ENCODE assay signal across 32 cellular contexts in genomic region chr11:64073542-64073941, GRCh38. TPM values are rescaled to one million over a fixed set of nuclear protein-coding genes. Genes with fewer than 3 reads are reported as not detected.
"Had no signal": no experiment of that assay in that cellular context is flagged by ENCODE, and none has a peak within 500 bp of the region (broad histone marks: within the 10 kb centered on the region; RNA-seq: fewer than 3 reads in every experiment).

No MANE protein-coding gene starts in this region.

- DNase-seq: activated CD4-positive, alpha-beta T cell treated with anti-CD3 and anti-CD28 coated beads for 1 hour; activated CD4-positive, CD25-positive, alpha-beta regulatory T cell; activated CD8-positive, alpha-beta memory T cell treated with anti-CD3 and anti-CD28 coated beads for 24 hours; activated CD8-positive, alpha-beta memory T cell treated with anti-CD3 and anti-CD28 coated beads, Interleukin-2, amount 50 U/mL, for 48 hours; activated naive CD4-positive, alpha-beta T cell treated with anti-CD3 and anti-CD28 coated beads, Interleukin-2, amount 50 U/mL, for 16 hours; activated naive CD8-positive, alpha-beta T cell treated with anti-CD3 and anti-CD28 coated beads for 36 hours; activated T-cell treated with anti-CD3 and anti-CD28 coated beads, Interleukin-2, amount 50 U/mL, for 48 hours; amniotic stem cell; aorta; brain microvascular endothelial cell; Karpas-422; KBM-7; NCI-H1105; NCI-H1417 treated with DMSO at 0.1 percent for 48 hours; NCI-H187 treated with DMSO at 0.1 percent for 48 hours; NCI-H2227 treated with DMSO at 0.1 percent for 48 hours; NCI-H446; NCI-H510A treated with DMSO at 0.1 percent for 48 hours; NCI-H526 treated with DMSO at 0.1 percent for 48 hours; NCI-H82; NK-92 treated with Interleukin-12 subunit alpha and Interleukin-12 subunit beta, amount 100 ng/mL, for 24 hours; PC-3; Peyer's patch; RPMI8226; SIG-M5; SW 1271; T-helper 9 cell; WERI-Rb-1 had no signal

- ATAC-seq: activated CD8-positive, alpha-beta memory T cell treated with anti-CD3 and anti-CD28 coated beads, Interleukin-2, amount 10 ng/mL, durations not matched to agents 7 days and 5 days; PC-3; Right ventricle myocardium inferior; SK-N-SH treated with all-trans-retinoic acid at 6 μM for 48 hours had no signal

- H3K4me1 ChIP-seq: Peyer's patch had no signal

- H3K9me3 ChIP-seq: Peyer's patch had no signal

- H3K4me3 ChIP-seq: Peyer's patch had no signal

- H3K27ac ChIP-seq: brain microvascular endothelial cell, Peyer's patch had no signal

- H3K36me3 ChIP-seq: brain microvascular endothelial cell, Peyer's patch, WERI-Rb-1 had no signal

- H3K27me3 ChIP-seq: Peyer's patch had no signal

RNA-seq across cellular contexts. Expression of gene FLRT1, which starts 37.8 kb away (rescaled TPM):
- total RNA-seq: activated CD8-positive, alpha-beta memory T cell treated with anti-CD3 and anti-CD28 coated beads, Interleukin-2, amount 10 ng/mL, durations not matched to agents 7 days and 5 days; activated naive CD8-positive, alpha-beta T cell treated with anti-CD3 and anti-CD28 coated beads for 36 hours; PC-3; SK-MEL-5 had no signal
